ENCODE assay signal across 8 cellular contexts in genomic region chr19:50025022-50025793, GRCh38. TPM values are rescaled to one million over a fixed set of nuclear protein-coding genes. Genes with fewer than 3 reads are reported as not detected.
A peak's percentile ranks its signal among the peaks of the same experiment; 100 is the strongest.
DNase-seq lines count a peak whose midpoint lies in the region; ATAC-seq, FAIRE-seq and TF ChIP-seq lines count a peak whose summit lies in the region.

TSS of gene VRK3 (minus strand) at chr19:50025372. CDS start at chr19:50016162, 9,210 bp downstream.

- in situ Hi-C loops in IMR-90 (cut with MboI; ENCODE audit: low sequenced_read_pairs): no loop called here

- peak within 1 kb of the TSS; percentile 35; the same call in 1 of the 2 replicates for H2BK120ac ChIP-seq in IMR-90 (ENCODE audit: low read depth, low read length)

- no peak within 1 kb of the TSS; the same call in 1 of the 2 replicates for H2BK20ac ChIP-seq in IMR-90 (ENCODE audit: low read depth, low read length)

- peak within 1 kb of the TSS; percentile 82 for H3K9ac ChIP-seq in IMR-90 (ENCODE audit: low read depth, low read length)
- peak within 1 kb of the TSS; percentile 85 for H3K9ac ChIP-seq in endothelial cell of umbilical vein (replicated peaks; ENCODE audit: extremely low read depth, insufficient read depth, low read length)

- dilution Hi-C loops in IMR-90 (cut with HindIII; ENCODE audit: low sequenced_read_pairs, unreplicated experiment): no loop called here
- dilution Hi-C loops in endothelial cell of umbilical vein (cut with MboI; ENCODE audit: extremely low pct_ligation_motif_present, low sequenced_read_pairs): no loop called here

- peak within 1 kb of the TSS; percentile 86 for H3K4ac ChIP-seq in IMR-90 (ENCODE audit: low read depth, low read length)

- peak within 1 kb of the TSS; percentile 95 for H3K14ac ChIP-seq in IMR-90 (replicated peaks; ENCODE audit: low read depth, low read length)

- TF ChIP-seq CTCF in IMR-90 (conservative IDR thresholded peaks at IDR 0.05; ENCODE audit: low read depth, low read length): peak; percentile 11; the same call in 1 of the 2 replicates
- TF ChIP-seq CTCF in endothelial cell of umbilical vein (IDR thresholded peaks at IDR 0.05; ENCODE audit: extremely low read depth in 1 of 2, insufficient read depth in 1 of 2, low read depth in 1 of 2, low read length in 2 of 2): peak in 1 of 2 donors; percentile 9

- no peaks in the 10 kb centered on the region for H3K27me3 ChIP-seq in IMR-90 (ENCODE audit: control insufficient read depth, insufficient read depth, low read length)
- H3K27me3 ChIP-seq in endothelial cell of umbilical vein (ENCODE audit: control insufficient read depth in 2 of 2, insufficient read depth in 2 of 2, low read length in 2 of 2): no peaks in the 10 kb centered on the region

- H3K4me3 ChIP-seq in IMR-90 (ENCODE audit: insufficient read depth, low read depth, low read length): peak within 1 kb of the TSS; percentile 87
- peak within 1 kb of the TSS; percentile 60 to 82 (median 82) for H3K4me3 ChIP-seq in endothelial cell of umbilical vein (replicated peaks in 1 of 3; ENCODE audit: insufficient read depth in 1 of 3, low read depth in 1 of 3, low read length in 3 of 3)

- ATAC-seq in GM21528 (IDR thresholded peaks at IDR 0.05; ENCODE audit: low FRiP score, unreplicated experiment) (peak; percentile 76), IMR-90 (ENCODE audit: low read depth) (peak; percentile 94)

- no peaks in the 10 kb centered on the region for H3K4me1 ChIP-seq in IMR-90 (ENCODE audit: control insufficient read depth, insufficient read depth, low read length)
- peaks cover 7% of the 10 kb centered on the region for H3K4me1 ChIP-seq in endothelial cell of umbilical vein (ENCODE audit: control insufficient read depth, extremely low read depth, insufficient read depth, low read length)

- H3K36me3 ChIP-seq in IMR-90 (ENCODE audit: control insufficient read depth, insufficient read depth, low read length): peaks cover 3% of the 10 kb centered on the region
- H3K36me3 ChIP-seq in endothelial cell of umbilical vein (ENCODE audit: control insufficient read depth in 2 of 2, extremely low read depth in 1 of 2, insufficient read depth in 2 of 2, low read length in 2 of 2): no peaks in the 10 kb centered on the region

- BruUV-seq in IMR-90 (replicated peaks; lab: Mats Ljungman, UMichigan): TSS peak; percentile 71
- BruUV-seq in endothelial cell of umbilical vein (replicated peaks; lab: Mats Ljungman, UMichigan): no TSS peak

- H2AK9ac ChIP-seq in IMR-90 (replicated peaks; ENCODE audit: low read depth, low read length, poor library complexity): peak within 1 kb of the TSS; percentile 95

- H4K91ac ChIP-seq in IMR-90 (ENCODE audit: insufficient read depth, low read depth, low read length): peak within 1 kb of the TSS; percentile 86

- H3K9me3 ChIP-seq in IMR-90 (ENCODE audit: control insufficient read depth, insufficient read depth, low read length): no peaks in the 10 kb centered on the region
- H3K9me3 ChIP-seq in endothelial cell of umbilical vein (replicated peaks; ENCODE audit: control insufficient read depth, insufficient read depth, low read length): no peaks in the 10 kb centered on the region

- H2AK5ac ChIP-seq in IMR-90 (ENCODE audit: low read depth, low read length): peak within 1 kb of the TSS; percentile 68

- peaks cover 15% of the 10 kb centered on the region; the same call in 1 of the 2 replicates for H4K20me1 ChIP-seq in IMR-90 (ENCODE audit: insufficient read depth, low read length)
- no peaks in the 10 kb centered on the region for H4K20me1 ChIP-seq in endothelial cell of umbilical vein (replicated peaks; ENCODE audit: control insufficient read depth, extremely low read depth, insufficient read depth, low read length)

- peak; percentile 96 for DNase-seq in DMS114 treated with DMSO at 0.1 percent for 48 hours (lab: John Stamatoyannopoulos, UW; ENCODE audit: unreplicated experiment)
- DNase-seq in IMR-90: peak; percentile 100
- DNase-seq in OCI-M1 (lab: John Stamatoyannopoulos, UW): peak; percentile 100
- peak; percentile 98 for DNase-seq in activated T-cell treated with anti-CD3 and anti-CD28 coated beads for 24 hours (ENCODE audit: low read depth)
- DNase-seq in endothelial cell of umbilical vein (ENCODE audit: low read depth, low spot score): peak; percentile 100
- peak; percentile 100 for DNase-seq in midbrain (lab: John Stamatoyannopoulos, UW)
- DNase-seq in stimulated activated CD8-positive, alpha-beta memory T cell treated with anti-CD3 and anti-CD28 coated beads, Interleukin-2, amount 100 ng/mL, for 1 hour (ENCODE audit: low read depth in 2 of 2): peak; percentile 95 to 97

- 0% methylated on average over 33 of the region's 59 CpGs; no CpG with 5 or more reads in 1 of the 2 experiments for WGBS in IMR-90 (ENCODE audit: extremely low coverage in 2 of 2, insufficient read length in 1 of 2), 2 experiments

- H3K9me1 ChIP-seq in IMR-90 (ENCODE audit: insufficient read depth, low read length): no peaks in the 10 kb centered on the region; the same call in 1 of the 2 replicates
- H3K9me1 ChIP-seq in endothelial cell of umbilical vein (replicated peaks; ENCODE audit: control insufficient read depth, extremely low read depth, insufficient read depth, low read length): no peaks in the 10 kb centered on the region

- H3K27ac ChIP-seq in IMR-90 (ENCODE audit: insufficient read depth, low read length): peak within 1 kb of the TSS; percentile 83
- peak within 1 kb of the TSS; percentile 92 for H3K27ac ChIP-seq in endothelial cell of umbilical vein (ENCODE audit: insufficient read depth, low read depth, low read length)

- H3K18ac ChIP-seq in IMR-90 (ENCODE audit: low read depth, low read length): peak within 1 kb of the TSS; percentile 11

- H2AFZ ChIP-seq in IMR-90 (replicated peaks; ENCODE audit: low read length, poor library complexity): peak within 1 kb of the TSS; percentile 96
- H2AFZ ChIP-seq in endothelial cell of umbilical vein (ENCODE audit: low read depth, low read length): peak within 1 kb of the TSS; percentile 97

- H4K5ac ChIP-seq in IMR-90 (ENCODE audit: low read depth, low read length): peak within 1 kb of the TSS; percentile 78

- no peak for TF ChIP-seq RAD21 in IMR-90 (IDR thresholded peaks at IDR 0.05; ENCODE audit: low read length)

- peak within 1 kb of the TSS; percentile 65 for H3K23ac ChIP-seq in IMR-90 (ENCODE audit: low read depth, low read length)

- peaks cover 34 to 73% of the 10 kb centered on the region in 2 experiments for H3K79me1 ChIP-seq in IMR-90 (ENCODE audit: low read depth in 1 of 2, low read length in 2 of 2)

- CTCF ChIA-PET in IMR-90 (lab: Yijun Ruan, JAX) (no interaction called here), endothelial cell of umbilical vein (lab: Charles Lee) (interaction anchor here (1.0 to 1.5 kb wide), 2 partner anchors 21 to 26 kb away, joined by 4 to 5 read pairs; no protein-coding TSS in a partner anchor)

- H3K79me2 ChIP-seq in endothelial cell of umbilical vein (ENCODE audit: control insufficient read depth, insufficient read depth, low read length): peaks cover 36% of the 10 kb centered on the region

- H4K8ac ChIP-seq in IMR-90 (ENCODE audit: low read depth in 2 of 2, low read length in 2 of 2): peak within 1 kb of the TSS; percentile 56 to 87

- POLR2A ChIA-PET in IMR-90 (lab: Charles Lee; ENCODE audit: unreplicated experiment): no interaction called here
- POLR2A ChIA-PET in endothelial cell of umbilical vein (lab: Charles Lee): no interaction called here

- H3K4me2 ChIP-seq in IMR-90 (ENCODE audit: low read depth, low read length): peak within 1 kb of the TSS; percentile 88
- H3K4me2 ChIP-seq in endothelial cell of umbilical vein (ENCODE audit: insufficient read depth, low read length): peak within 1 kb of the TSS; percentile 64

- H2BK15ac ChIP-seq in IMR-90 (ENCODE audit: low read depth, low read length): no peak within 1 kb of the TSS; the same call in 2 of the 3 replicates

- TF ChIP-seq POLR2A in IMR-90 (IDR thresholded peaks at IDR 0.05; ENCODE audit: low read depth, low read length) (peak; percentile 83), endothelial cell of umbilical vein (IDR thresholded peaks at IDR 0.05; ENCODE audit: low read depth, low read length) (peak; percentile 88)

- intact Hi-C loops in IMR-90 (cut with micrococcal nuclease) (loop anchor here (1.0 to 5.0 kb wide), 2 partner anchors 38 to 148 kb away; partner anchors contain the start of genes AKT1S1 and TBC1D17), endothelial cell of umbilical vein (cut with micrococcal nuclease) (loop anchor here (1.0 kb wide), 2 partner anchors 38 to 149 kb away; no protein-coding TSS in a partner anchor)

- peak within 1 kb of the TSS; percentile 65 for H3K56ac ChIP-seq in IMR-90 (ENCODE audit: extremely low read depth, insufficient read depth, low read length)

- FAIRE-seq in endothelial cell of umbilical vein (lab: Jason Lieb, UNC): peak; percentile 100

- peak within 1 kb of the TSS; percentile 83 for H2BK5ac ChIP-seq in IMR-90 (ENCODE audit: low read depth, low read length, poor library complexity, severe bottlenecking)

TF ChIP-seq in IMR-90, 13 proteins besides CTCF, POLR2A, EP300 and RAD21 (continues in another document):
- TF ChIP-seq NFE2L2 (IDR thresholded peaks at IDR 0.05; ENCODE audit: low read depth, low read length) (no peak), MXI1 (IDR thresholded peaks at IDR 0.05; ENCODE audit: borderline replicate concordance, low read depth, low read length) (no peak), MAZ (IDR thresholded peaks at IDR 0.05; ENCODE audit: borderline replicate concordance, low read depth, low read length) (peak; percentile 89), MAFK (IDR thresholded peaks at IDR 0.05; ENCODE audit: low read depth, low read length) (no peak)

TF ChIP-seq in endothelial cell of umbilical vein, 7 proteins besides CTCF, POLR2A, EP300 and RAD21 (continues in another document):
- TF ChIP-seq GATA2 (IDR thresholded peaks at IDR 0.05; ENCODE audit: insufficient read depth, insufficient read length, low read depth, low read length) (no peak), POLR2AphosphoS5 (IDR thresholded peaks at IDR 0.05; ENCODE audit: insufficient read depth, low read depth, low read length) (peak; percentile 78), JUN (IDR thresholded peaks at IDR 0.05; ENCODE audit: borderline replicate concordance, insufficient read depth, insufficient read length, low read depth) (no peak), MYC (IDR thresholded peaks at IDR 0.05; ENCODE audit: low read depth, low read length) (no peak)

RNA-seq across cellular contexts. Expression of gene VRK3, which starts in this region (rescaled TPM):
- total RNA-seq in IMR-90 (2012; rRNA removed): 20.6 and 28.7 TPM in 2 replicates
- polyA plus RNA-seq in IMR-90 (2012; rRNA removed): 27.9 and 35.8 TPM in 2 replicates
- polyA plus RNA-seq in IMR-90 (2012; cell fraction: cytosol; rRNA removed): 25.1 and 26.2 TPM in 2 replicates
- 35.4 and 41.3 TPM in 2 replicates for polyA plus RNA-seq in IMR-90 (2012; cell fraction: nucleus; rRNA removed; ENCODE audit: low replicate concordance)
- 36.0 and 37.4 TPM in 2 replicates for total RNA-seq in endothelial cell of umbilical vein
- 14.6 and 20.4 TPM in 2 replicates for polyA plus RNA-seq in endothelial cell of umbilical vein
- 28.6 and 30.5 TPM in 2 replicates for polyA plus RNA-seq in endothelial cell of umbilical vein (2011; cell fraction: cytosol; rRNA removed)
- polyA plus RNA-seq in endothelial cell of umbilical vein (2011; cell fraction: nucleus; rRNA removed): 78.4 and 79.1 TPM in 2 replicates
- 30.9 and 31.6 TPM in 2 replicates for polyA plus RNA-seq in endothelial cell of umbilical vein (2012)
- 18.4 and 25.7 TPM in 2 replicates for polyA minus RNA-seq in endothelial cell of umbilical vein
- polyA minus RNA-seq in endothelial cell of umbilical vein (2011; cell fraction: cytosol; rRNA and poly(A)+ RNA removed): 11.0 TPM
- 30.5 and 36.1 TPM in 2 replicates for polyA minus RNA-seq in endothelial cell of umbilical vein (2011; cell fraction: nucleus; rRNA and poly(A)+ RNA removed)

Comparison
In these comparisons a context has a peak if more than half of its experiments do, and no peak if none do; other contexts are left out.
1. Peak in every context shown above with its lines: DNase-seq, ATAC-seq, H3K4me3 ChIP-seq and H3K27ac ChIP-seq.